ENCODE assay signal across 21 cellular contexts in the genomic region with DNA sequence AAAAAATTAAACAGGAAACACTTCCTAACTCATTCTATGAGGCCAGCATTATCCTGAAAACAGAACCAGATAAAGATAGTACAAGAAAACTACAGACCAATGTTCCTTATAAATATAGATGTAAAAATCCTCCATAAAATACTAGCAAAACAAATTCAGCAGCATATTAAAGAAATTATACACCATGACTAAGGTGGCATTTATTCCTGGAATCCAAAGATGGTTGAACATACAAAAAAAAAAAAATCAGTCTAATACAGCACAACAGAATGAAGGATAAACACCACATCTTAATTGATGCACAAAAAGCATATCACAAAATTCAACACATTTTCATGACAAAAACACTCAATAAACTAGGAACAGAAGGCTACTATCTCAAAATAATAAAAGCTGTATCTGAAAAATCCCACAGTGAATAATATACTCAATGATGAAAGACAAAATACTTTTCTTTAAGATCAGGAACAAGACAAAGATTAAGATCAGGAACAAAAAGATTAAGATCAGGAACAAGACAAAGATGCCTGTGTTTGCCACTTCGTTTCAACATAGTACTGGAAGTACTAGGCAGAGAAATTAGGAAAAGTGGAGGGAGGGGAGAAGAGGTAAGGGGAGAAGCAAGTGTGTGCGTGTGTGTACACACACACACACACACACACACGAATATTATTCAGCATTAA.
A peak's percentile ranks its signal among the peaks of the same experiment; 100 is the strongest.
DNase-seq lines count a peak whose midpoint lies in the region; ATAC-seq and TF ChIP-seq lines count a peak whose summit lies in the region.
"Had no signal": no experiment of that assay in that cellular context is flagged by ENCODE, and none has a peak within 500 bp of the region (broad histone marks: within the 10 kb centered on the region; RNA-seq: fewer than 3 reads in every experiment).

No MANE protein-coding gene starts in this region.

- no peak for DNase-seq in activated T-cell treated with anti-CD3 and anti-CD28 coated beads, Interleukin-2, amount 50 U/mL, for 24 hours
- DNase-seq in activated T-cell treated with anti-CD3 and anti-CD28 coated beads for 4 hours: no peak
- no peak for DNase-seq in WTC11 (ENCODE audit: low spot score)
- peak in 1 of 2 donors; percentile 2 for DNase-seq in fibroblast of lung (ENCODE audit: low read depth in 2 of 2)
- no peak for DNase-seq in NCI-H2029 (lab: John Stamatoyannopoulos, UW)
- no peak for DNase-seq in NCI-H774 (lab: John Stamatoyannopoulos, UW)
- no peak for DNase-seq in WERI-Rb-1
- DNase-seq in GM10248 (ENCODE audit: extremely low spot score): no peak
- DNase-seq: activated B cell treated with CpG ODN at 0.5 μM for 24 hours; activated naive CD8-positive, alpha-beta T cell treated with anti-CD3 and anti-CD28 coated beads for 36 hours; C1 segment of cervical spinal cord; DMS 273 treated with DMSO at 0.1 percent for 48 hours; effector memory CD4-positive, alpha-beta T cell; NCI-H187 treated with DMSO at 0.1 percent for 48 hours; NCI-H345; nephron progenitor cell; NK-92 treated with Interleukin-12 subunit alpha and Interleukin-12 subunit beta, amount 100 ng/mL, for 24 hours; T-helper 1 cell had no signal

- H3K27ac Mint-ChIP-seq in activated T-cell treated with anti-CD3 and anti-CD28 coated beads, Interleukin-2, amount 50 U/mL, for 24 hours: peak overlapping the region; percentile 7
- peak overlapping the region; percentile 4 for H3K27ac Mint-ChIP-seq in WTC11
- H3K27ac Mint-ChIP-seq: activated B cell treated with CpG ODN at 0.5 μM for 24 hours; activated naive CD8-positive, alpha-beta T cell treated with anti-CD3 and anti-CD28 coated beads for 36 hours; mesothelial cell of epicardium had no signal

- H3K27me3 Mint-ChIP-seq in activated T-cell treated with anti-CD3 and anti-CD28 coated beads, Interleukin-2, amount 50 U/mL, for 24 hours: no peaks in the 10 kb centered on the region
- no peaks in the 10 kb centered on the region for H3K27me3 Mint-ChIP-seq in WTC11 (ENCODE audit: low read depth)
- H3K27me3 Mint-ChIP-seq: activated B cell treated with CpG ODN at 0.5 μM for 24 hours; activated naive CD8-positive, alpha-beta T cell treated with anti-CD3 and anti-CD28 coated beads for 36 hours had no signal

- peak overlapping the region; percentile 13 for H3K4me2 ChIP-seq in fibroblast of lung (ENCODE audit: extremely low read depth, insufficient read depth, low read length)

- POLR2A ChIA-PET in WTC11 (lab: Charles Lee): no interaction called here
- POLR2A ChIA-PET in GM10248 (lab: Yijun Ruan, JAX): no interaction called here

- H3K36me3 Mint-ChIP-seq in activated T-cell treated with anti-CD3 and anti-CD28 coated beads, Interleukin-2, amount 50 U/mL, for 24 hours (ENCODE audit: low read depth): peaks cover 87% of the 10 kb centered on the region
- H3K36me3 Mint-ChIP-seq in WTC11: peaks cover 5% of the 10 kb centered on the region

- no peaks in the 10 kb centered on the region for H3K4me1 ChIP-seq in fibroblast of lung (ENCODE audit: control insufficient read depth, extremely low read depth, insufficient read depth, low read length)

- CTCF ChIA-PET in WTC11 (lab: Charles Lee) (no interaction called here), GM10248 (lab: Yijun Ruan, JAX) (interaction anchor here (0.7 to 1.3 kb wide), 2 partner anchors 10 to 52 kb away, joined by 3 to 4 read pairs; no protein-coding TSS in a partner anchor)

- H3K9me3 ChIP-seq in fibroblast of lung (ENCODE audit: control insufficient read depth, insufficient read depth, low read depth, low read length): no peaks in the 10 kb centered on the region
- no peaks in the 10 kb centered on the region for H3K9me3 ChIP-seq in WERI-Rb-1 (ENCODE audit: severe bottlenecking)
- H3K9me3 ChIP-seq: thoracic aorta had no signal

- H2AFZ ChIP-seq in fibroblast of lung (ENCODE audit: low read length): no peak overlapping the region

- H3K36me3 ChIP-seq in fibroblast of lung (ENCODE audit: control insufficient read depth, insufficient read depth, low read length): peaks cover 2% of the 10 kb centered on the region
- peaks cover 2% of the 10 kb centered on the region for H3K36me3 ChIP-seq in WERI-Rb-1

- H3K4me1 Mint-ChIP-seq in activated T-cell treated with anti-CD3 and anti-CD28 coated beads, Interleukin-2, amount 50 U/mL, for 24 hours (ENCODE audit: low read depth): peaks cover 26% of the 10 kb centered on the region
- H3K4me1 Mint-ChIP-seq in WTC11: peaks cover 8% of the 10 kb centered on the region
- H3K4me1 Mint-ChIP-seq: mesothelial cell of epicardium, nephron progenitor cell had no signal

- TF ChIP-seq CTCF in WTC11 (IDR thresholded peaks at IDR 0.05) (no peak), fibroblast of lung (conservative IDR thresholded peaks at IDR 0.05 in 1 of 2, IDR thresholded peaks at IDR 0.05 in 1 of 2; ENCODE audit: low read depth in 1 of 2, low read length in 2 of 2) (no peak), WERI-Rb-1 (IDR thresholded peaks at IDR 0.05; ENCODE audit: low read depth, low read length) (no peak), GM10248 (IDR thresholded peaks at IDR 0.05; ENCODE audit: control extremely low read depth, extremely low read depth, low read depth, missing control alignments) (no peak)

- no peak for ATAC-seq in WTC11
- ATAC-seq: Right ventricle myocardium inferior had no signal

- H4K20me1 ChIP-seq in fibroblast of lung (ENCODE audit: control insufficient read depth, extremely low read depth, insufficient read depth, low read length): no peaks in the 10 kb centered on the region

- no peak overlapping the region for H3K4me3 Mint-ChIP-seq in activated T-cell treated with anti-CD3 and anti-CD28 coated beads, Interleukin-2, amount 50 U/mL, for 24 hours
- no peak overlapping the region for H3K4me3 Mint-ChIP-seq in WTC11
- H3K4me3 Mint-ChIP-seq: activated B cell treated with CpG ODN at 0.5 μM for 24 hours; activated naive CD8-positive, alpha-beta T cell treated with anti-CD3 and anti-CD28 coated beads for 36 hours; mesothelial cell of epicardium; nephron progenitor cell had no signal

- no peaks in the 10 kb centered on the region for H3K79me2 ChIP-seq in fibroblast of lung (ENCODE audit: control insufficient read depth, insufficient read depth, low read length)

- H3K4me3 ChIP-seq in fibroblast of lung (replicated peaks in 1 of 4; ENCODE audit: control extremely low read depth in 1 of 4, insufficient read depth in 1 of 4, low read depth in 3 of 4, low read length in 4 of 4) (no peak overlapping the region), WERI-Rb-1 (ENCODE audit: low read depth, low read length) (no peak overlapping the region)
- H3K4me3 ChIP-seq: thoracic aorta had no signal

- H3K27ac ChIP-seq in fibroblast of lung (ENCODE audit: insufficient read depth, low read length) (no peak overlapping the region), WERI-Rb-1 (no peak overlapping the region)
- H3K27ac ChIP-seq: thoracic aorta had no signal

- H3K9me3 Mint-ChIP-seq in activated T-cell treated with anti-CD3 and anti-CD28 coated beads, Interleukin-2, amount 50 U/mL, for 24 hours: no peaks in the 10 kb centered on the region
- no peaks in the 10 kb centered on the region for H3K9me3 Mint-ChIP-seq in WTC11

- no peak overlapping the region for H3K9ac ChIP-seq in fibroblast of lung (ENCODE audit: insufficient read depth, low read length)

- H3K27me3 ChIP-seq in fibroblast of lung (ENCODE audit: control insufficient read depth, insufficient read depth, low read length) (no peaks in the 10 kb centered on the region), WERI-Rb-1 (ENCODE audit: insufficient read depth, low read depth, severe bottlenecking) (no peaks in the 10 kb centered on the region)

TF ChIP-seq in WTC11, 78 proteins besides CTCF, POLR2A, EP300 and RAD21:
- TF ChIP-seq ZSCAN18 (CRISPR knock-in tag; IDR thresholded peaks at IDR 0.05): no peak
